ENCODE assay signal across 1 cellular context in the genomic region with DNA sequence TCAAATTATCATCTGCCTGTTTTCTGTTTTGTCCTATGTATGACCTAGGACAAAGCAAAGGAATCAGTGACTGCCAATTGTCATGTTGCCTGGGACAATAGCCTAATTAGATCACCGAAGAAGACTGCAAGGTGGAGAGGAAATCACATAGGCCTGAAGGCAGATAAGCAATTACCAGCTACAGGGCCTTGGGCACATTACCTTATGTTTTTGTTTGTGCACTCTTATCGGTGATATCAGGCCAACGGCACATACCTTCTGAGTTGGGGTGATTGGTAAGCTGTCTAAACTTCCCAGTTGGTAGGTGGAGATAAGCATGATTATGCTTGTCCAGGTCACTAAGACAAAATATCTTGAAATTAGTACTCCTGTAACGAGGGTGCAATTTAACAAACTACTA.
TF ChIP-seq lines count a peak whose summit lies in the region.

No MANE protein-coding gene starts in this region.

TF ChIP-seq in K562, 482 proteins besides CTCF, POLR2A, EP300 and RAD21 (continued from another document and continues in another):
- no peak for TF ChIP-seq ZBTB49 (CRISPR knock-in tag; IDR thresholded peaks at IDR 0.05; ENCODE audit: borderline replicate concordance)
- no peak for TF ChIP-seq RBM15 (IDR thresholded peaks at IDR 0.05; ENCODE audit: insufficient read depth, low read length)
- TF ChIP-seq CAMTA2 (CRISPR knock-in tag; conservative IDR thresholded peaks at IDR 0.05), result no peak
- TF ChIP-seq SP2 (IDR thresholded peaks at IDR 0.05; ENCODE audit: extremely low read depth, low read depth, low read length, poor library complexity, severe bottlenecking), result no peak
- no peak for TF ChIP-seq KLF13 (tag; IDR thresholded peaks at IDR 0.05; ENCODE audit: borderline replicate concordance, low read depth)
- no peak for TF ChIP-seq HDGF (IDR thresholded peaks at IDR 0.05)
- no peak for TF ChIP-seq SMAD2 (IDR thresholded peaks at IDR 0.05; ENCODE audit: low read depth, low read length)
- TF ChIP-seq ZBED1 (IDR thresholded peaks at IDR 0.05), result no peak; the same call in 1 of the 2 replicates
- peak; percentile 90 for TF ChIP-seq NFIC (IDR thresholded peaks at IDR 0.05)
- no peak for TF ChIP-seq ELK3 (CRISPR knock-in tag; IDR thresholded peaks at IDR 0.05)
- TF ChIP-seq GABPB2 (CRISPR knock-in tag; conservative IDR thresholded peaks at IDR 0.05), result no peak
- TF ChIP-seq CBX8 (IDR thresholded peaks at IDR 0.05; ENCODE audit: borderline replicate concordance, extremely low read depth, low read depth, low read length, poor library complexity, severe bottlenecking), result no peak
- TF ChIP-seq ZSCAN32 (CRISPR knock-in tag; IDR thresholded peaks at IDR 0.05), result no peak
- no peak for TF ChIP-seq RFX5 (IDR thresholded peaks at IDR 0.05; ENCODE audit: low read depth, low read length)
- TF ChIP-seq, protein P1, sequence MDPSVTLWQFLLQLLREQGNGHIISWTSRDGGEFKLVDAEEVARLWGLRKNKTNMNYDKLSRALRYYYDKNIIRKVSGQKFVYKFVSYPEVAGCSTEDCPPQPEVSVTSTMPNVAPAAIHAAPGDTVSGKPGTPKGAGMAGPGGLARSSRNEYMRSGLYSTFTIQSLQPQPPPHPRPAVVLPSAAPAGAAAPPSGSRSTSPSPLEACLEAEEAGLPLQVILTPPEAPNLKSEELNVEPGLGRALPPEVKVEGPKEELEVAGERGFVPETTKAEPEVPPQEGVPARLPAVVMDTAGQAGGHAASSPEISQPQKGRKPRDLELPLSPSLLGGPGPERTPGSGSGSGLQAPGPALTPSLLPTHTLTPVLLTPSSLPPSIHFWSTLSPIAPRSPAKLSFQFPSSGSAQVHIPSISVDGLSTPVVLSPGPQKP (CRISPR knock-in tag; IDR thresholded peaks at IDR 0.05), result no peak
- no peak for TF ChIP-seq ZNF174 (CRISPR knock-in tag; IDR thresholded peaks at IDR 0.05)
- no peak for TF ChIP-seq HNRNPUL1 (IDR thresholded peaks at IDR 0.05; ENCODE audit: low read length)
- no peak for TF ChIP-seq EHMT2 (IDR thresholded peaks at IDR 0.05)
- TF ChIP-seq, protein P2, sequence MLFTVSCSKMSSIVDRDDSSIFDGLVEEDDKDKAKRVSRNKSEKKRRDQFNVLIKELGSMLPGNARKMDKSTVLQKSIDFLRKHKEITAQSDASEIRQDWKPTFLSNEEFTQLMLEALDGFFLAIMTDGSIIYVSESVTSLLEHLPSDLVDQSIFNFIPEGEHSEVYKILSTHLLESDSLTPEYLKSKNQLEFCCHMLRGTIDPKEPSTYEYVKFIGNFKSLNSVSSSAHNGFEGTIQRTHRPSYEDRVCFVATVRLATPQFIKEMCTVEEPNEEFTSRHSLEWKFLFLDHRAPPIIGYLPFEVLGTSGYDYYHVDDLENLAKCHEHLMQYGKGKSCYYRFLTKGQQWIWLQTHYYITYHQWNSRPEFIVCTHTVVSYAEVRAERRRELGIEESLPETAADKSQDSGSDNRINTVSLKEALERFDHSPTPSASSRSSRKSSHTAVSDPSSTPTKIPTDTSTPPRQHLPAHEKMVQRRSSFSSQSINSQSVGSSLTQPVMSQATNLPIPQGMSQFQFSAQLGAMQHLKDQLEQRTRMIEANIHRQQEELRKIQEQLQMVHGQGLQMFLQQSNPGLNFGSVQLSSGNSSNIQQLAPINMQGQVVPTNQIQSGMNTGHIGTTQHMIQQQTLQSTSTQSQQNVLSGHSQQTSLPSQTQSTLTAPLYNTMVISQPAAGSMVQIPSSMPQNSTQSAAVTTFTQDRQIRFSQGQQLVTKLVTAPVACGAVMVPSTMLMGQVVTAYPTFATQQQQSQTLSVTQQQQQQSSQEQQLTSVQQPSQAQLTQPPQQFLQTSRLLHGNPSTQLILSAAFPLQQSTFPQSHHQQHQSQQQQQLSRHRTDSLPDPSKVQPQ (CRISPR knock-in tag; IDR thresholded peaks at IDR 0.05; ENCODE audit: borderline replicate concordance), result no peak
- no peak for TF ChIP-seq ZNF561 (CRISPR knock-in tag; conservative IDR thresholded peaks at IDR 0.05)
- TF ChIP-seq SMAD4 (CRISPR knock-in tag; conservative IDR thresholded peaks at IDR 0.05), result peak; percentile 88
- no peak for TF ChIP-seq PHB (CRISPR knock-in tag; IDR thresholded peaks at IDR 0.05)
- no peak for TF ChIP-seq ZNF586 (CRISPR knock-in tag; conservative IDR thresholded peaks at IDR 0.05)
- TF ChIP-seq TCFL5 (CRISPR knock-in tag; conservative IDR thresholded peaks at IDR 0.05), result no peak
- TF ChIP-seq GTF2F1 (IDR thresholded peaks at IDR 0.05; ENCODE audit: low read depth, low read length), result no peak
- TF ChIP-seq ZNF695 (CRISPR knock-in tag; IDR thresholded peaks at IDR 0.05), result no peak
- TF ChIP-seq ZNF436 (CRISPR knock-in tag; IDR thresholded peaks at IDR 0.05), result no peak
- peak; percentile 93 for TF ChIP-seq CC2D1A (IDR thresholded peaks at IDR 0.05)
- no peak for TF ChIP-seq TFE3 (CRISPR knock-in tag; IDR thresholded peaks at IDR 0.05)
- TF ChIP-seq ASH1L (IDR thresholded peaks at IDR 0.05; ENCODE audit: borderline replicate concordance, low read depth, partially characterized antibody), result no peak
- TF ChIP-seq ZNF253 (CRISPR knock-in tag; conservative IDR thresholded peaks at IDR 0.05), result no peak
- peak; percentile 97 for TF ChIP-seq CBFA2T2 (conservative IDR thresholded peaks at IDR 0.05)
- TF ChIP-seq ZBTB7A (IDR thresholded peaks at IDR 0.05; ENCODE audit: borderline replicate concordance, control insufficient read depth, low read depth, low read length), result no peak
- TF ChIP-seq SPI1 (IDR thresholded peaks at IDR 0.05; ENCODE audit: borderline replicate concordance, low read depth, low read length), result no peak
- no peak for TF ChIP-seq MLLT1 (IDR thresholded peaks at IDR 0.05)
- TF ChIP-seq, protein P3, sequence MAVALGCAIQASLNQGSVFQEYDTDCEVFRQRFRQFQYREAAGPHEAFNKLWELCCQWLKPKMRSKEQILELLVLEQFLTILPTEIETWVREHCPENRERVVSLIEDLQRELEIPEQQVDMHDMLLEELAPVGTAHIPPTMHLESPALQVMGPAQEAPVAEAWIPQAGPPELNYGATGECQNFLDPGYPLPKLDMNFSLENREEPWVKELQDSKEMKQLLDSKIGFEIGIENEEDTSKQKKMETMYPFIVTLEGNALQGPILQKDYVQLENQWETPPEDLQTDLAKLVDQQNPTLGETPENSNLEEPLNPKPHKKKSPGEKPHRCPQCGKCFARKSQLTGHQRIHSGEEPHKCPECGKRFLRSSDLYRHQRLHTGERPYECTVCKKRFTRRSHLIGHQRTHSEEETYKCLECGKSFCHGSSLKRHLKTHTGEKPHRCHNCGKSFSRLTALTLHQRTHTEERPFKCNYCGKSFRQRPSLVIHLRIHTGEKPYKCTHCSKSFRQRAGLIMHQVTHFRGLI (CRISPR knock-in tag; IDR thresholded peaks at IDR 0.05), result no peak
- peak; percentile 98 for TF ChIP-seq CBFA2T3 (IDR thresholded peaks at IDR 0.05)
- TF ChIP-seq ESRRA (IDR thresholded peaks at IDR 0.05; ENCODE audit: borderline replicate concordance, low read depth), result peak; percentile 29; the same call in 1 of the 2 replicates
- no peak for TF ChIP-seq ZNF3 (CRISPR knock-in tag; IDR thresholded peaks at IDR 0.05)
- no peak for TF ChIP-seq NR0B1 (IDR thresholded peaks at IDR 0.05; ENCODE audit: partially characterized antibody)
- no peak for TF ChIP-seq ZNF584 (CRISPR knock-in tag; IDR thresholded peaks at IDR 0.05; ENCODE audit: low read depth)
- TF ChIP-seq SMAD3 (CRISPR knock-in tag; conservative IDR thresholded peaks at IDR 0.05), result no peak
- no peak for TF ChIP-seq NELFE (IDR thresholded peaks at IDR 0.05; ENCODE audit: insufficient read depth, insufficient read length)
- 0 out of 2 replicates have a peak, but pooled peaks have one; percentile 17 for TF ChIP-seq MECOM (CRISPR knock-in tag; IDR thresholded peaks at IDR 0.05)
- TF ChIP-seq JUND (IDR thresholded peaks at IDR 0.05; ENCODE audit: borderline replicate concordance, low read depth, low read length), result peak; percentile 22; the same call in 1 of the 2 replicates
- peak; percentile 65; the same call in 1 of the 3 replicates for TF ChIP-seq JUND (tag; IDR thresholded peaks at IDR 0.05; ENCODE audit: borderline replicate concordance, low read depth, low read length)
- TF ChIP-seq, protein P4, sequence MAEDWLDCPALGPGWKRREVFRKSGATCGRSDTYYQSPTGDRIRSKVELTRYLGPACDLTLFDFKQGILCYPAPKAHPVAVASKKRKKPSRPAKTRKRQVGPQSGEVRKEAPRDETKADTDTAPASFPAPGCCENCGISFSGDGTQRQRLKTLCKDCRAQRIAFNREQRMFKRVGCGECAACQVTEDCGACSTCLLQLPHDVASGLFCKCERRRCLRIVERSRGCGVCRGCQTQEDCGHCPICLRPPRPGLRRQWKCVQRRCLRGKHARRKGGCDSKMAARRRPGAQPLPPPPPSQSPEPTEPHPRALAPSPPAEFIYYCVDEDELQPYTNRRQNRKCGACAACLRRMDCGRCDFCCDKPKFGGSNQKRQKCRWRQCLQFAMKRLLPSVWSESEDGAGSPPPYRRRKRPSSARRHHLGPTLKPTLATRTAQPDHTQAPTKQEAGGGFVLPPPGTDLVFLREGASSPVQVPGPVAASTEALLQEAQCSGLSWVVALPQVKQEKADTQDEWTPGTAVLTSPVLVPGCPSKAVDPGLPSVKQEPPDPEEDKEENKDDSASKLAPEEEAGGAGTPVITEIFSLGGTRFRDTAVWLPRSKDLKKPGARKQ (CRISPR knock-in tag; IDR thresholded peaks at IDR 0.05), result no peak
- TF ChIP-seq DIDO1 (tag; IDR thresholded peaks at IDR 0.05; ENCODE audit: low read depth), result no peak
- no peak for TF ChIP-seq EWSR1 (IDR thresholded peaks at IDR 0.05; ENCODE audit: borderline replicate concordance, low read depth, partially characterized antibody)
- no peak for TF ChIP-seq RBM25 (IDR thresholded peaks at IDR 0.05; ENCODE audit: low read depth, low read length, severe bottlenecking)
- no peak for TF ChIP-seq ZNF431 (CRISPR knock-in tag; IDR thresholded peaks at IDR 0.05)
- TF ChIP-seq POLR2H (tag; IDR thresholded peaks at IDR 0.05; ENCODE audit: low read depth), result no peak
- TF ChIP-seq, protein P5, sequence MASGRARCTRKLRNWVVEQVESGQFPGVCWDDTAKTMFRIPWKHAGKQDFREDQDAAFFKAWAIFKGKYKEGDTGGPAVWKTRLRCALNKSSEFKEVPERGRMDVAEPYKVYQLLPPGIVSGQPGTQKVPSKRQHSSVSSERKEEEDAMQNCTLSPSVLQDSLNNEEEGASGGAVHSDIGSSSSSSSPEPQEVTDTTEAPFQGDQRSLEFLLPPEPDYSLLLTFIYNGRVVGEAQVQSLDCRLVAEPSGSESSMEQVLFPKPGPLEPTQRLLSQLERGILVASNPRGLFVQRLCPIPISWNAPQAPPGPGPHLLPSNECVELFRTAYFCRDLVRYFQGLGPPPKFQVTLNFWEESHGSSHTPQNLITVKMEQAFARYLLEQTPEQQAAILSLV (tag; IDR thresholded peaks at IDR 0.05), result no peak
- peak; percentile 94 for TF ChIP-seq FOXM1 (IDR thresholded peaks at IDR 0.05; ENCODE audit: low read depth)
- no peak for TF ChIP-seq FOXM1 (CRISPR knock-in tag; IDR thresholded peaks at IDR 0.05; ENCODE audit: low read depth)
